ENCODE assay signal across 18 cellular contexts in genomic region chr22:23283591-23284503, GRCh38.
DNase-seq lines count a peak whose midpoint lies in the region; ATAC-seq and TF ChIP-seq lines count a peak whose summit lies in the region.
"Had no signal": no experiment of that assay in that cellular context is flagged by ENCODE, and none has a peak within 500 bp of the region (broad histone marks: within the 10 kb centered on the region; RNA-seq: fewer than 3 reads in every experiment).

No MANE protein-coding gene starts in this region.

- H3K9me3 ChIP-seq in adipocyte (ENCODE audit: control insufficient read depth, low read length), result no peaks in the 10 kb centered on the region
- H3K9me3 ChIP-seq in muscle layer of colon (ENCODE audit: low read length), result no peaks in the 10 kb centered on the region
- no peaks in the 10 kb centered on the region for H3K9me3 ChIP-seq in tibial artery
- H3K9me3 ChIP-seq: MG63 had no signal

- H3K27ac ChIP-seq in dorsolateral prefrontal cortex, result peak overlapping the region in 40 of 59 donors; percentile 7 to 84 (median 69)
- peak overlapping the region; percentile 50 for H3K27ac ChIP-seq in muscle layer of colon (ENCODE audit: low read depth, low read length)
- H3K27ac ChIP-seq in tibial artery, result peak overlapping the region; percentile 88 to 91
- H3K27ac ChIP-seq: WERI-Rb-1 had no signal

- H3K9ac ChIP-seq in adipocyte (ENCODE audit: low read length) (no peak overlapping the region), muscle layer of colon (ENCODE audit: low read length) (no peak overlapping the region)

- H3K4me1 ChIP-seq in adipocyte (ENCODE audit: control insufficient read depth, insufficient read depth, low read length), result peaks cover 26% of the 10 kb centered on the region
- peaks cover 43% of the 10 kb centered on the region for H3K4me1 ChIP-seq in muscle layer of colon (ENCODE audit: insufficient read depth, low read length)
- peaks cover 3 to 52% (median 40%) of the 10 kb centered on the region in 4 donors for H3K4me1 ChIP-seq in tibial artery

- H3K4me3 ChIP-seq in adipocyte (ENCODE audit: low read length) (no peak overlapping the region), dorsolateral prefrontal cortex (no peak overlapping the region), muscle layer of colon (ENCODE audit: low read depth in 1 of 2, low read length in 2 of 2) (no peak overlapping the region), tibial artery (no peak overlapping the region)
- H3K4me3 ChIP-seq: GM23338, MG63 had no signal

- H3K27me3 ChIP-seq in adipocyte (replicated peaks; ENCODE audit: control insufficient read depth, insufficient read depth, low read length) (no peaks in the 10 kb centered on the region), dorsolateral prefrontal cortex (no peaks in the 10 kb centered on the region), muscle layer of colon (ENCODE audit: control insufficient read depth in 1 of 2, insufficient read depth in 2 of 2, low read length in 2 of 2) (no peaks in the 10 kb centered on the region), tibial artery (no peaks in the 10 kb centered on the region)
- H3K27me3 ChIP-seq: MG63 had no signal

- H3K36me3 ChIP-seq in adipocyte (ENCODE audit: control insufficient read depth, insufficient read depth, low read length, severe bottlenecking) (peaks cover 41% of the 10 kb centered on the region), muscle layer of colon (ENCODE audit: insufficient read depth, low read length) (peaks cover 36% of the 10 kb centered on the region), tibial artery (peaks cover 6 to 70% (median 68%) of the 10 kb centered on the region in 3 donors)

- ATAC-seq in HG03097 (IDR thresholded peaks at IDR 0.05; ENCODE audit: low FRiP score, unreplicated experiment), result no peak
- ATAC-seq: esophagus mucosa, GM23338 had no signal

- intact Hi-C loops in dorsolateral prefrontal cortex (cut with DNase I) (loop anchor here (5.0 kb wide), 2 partner anchors 217 to 327 kb away; no protein-coding TSS in a partner anchor), tibial artery (cut with DNase I; ENCODE audit: low total_unique reads) (no loop called here)

- TF ChIP-seq CTCF in dorsolateral prefrontal cortex (IDR thresholded peaks at IDR 0.05 in 54 of 56, conservative IDR thresholded peaks at IDR 0.05 in 2 of 56; ENCODE audit: low read depth in 1 of 56, partially characterized antibody in 56 of 56) (no peak), tibial artery (IDR thresholded peaks at IDR 0.05) (no peak)

- DNase-seq in adipocyte (ENCODE audit: low read depth), result peak; percentile 4
- DNase-seq in dorsolateral prefrontal cortex, result no peak
- no peak for DNase-seq in tibial artery
- no peak for DNase-seq in stimulated activated CD4-positive, alpha-beta T cell treated with anti-CD3 and anti-CD28 coated beads, Interleukin-1b, Interleukin-23, amount 100 ng/mL, for 48 hours
- DNase-seq in middle frontal gyrus (ENCODE audit: extremely low spot score, low spot score), result no peak
- DNase-seq: activated CD4-positive, alpha-beta memory T cell treated with anti-CD3 and anti-CD28 coated beads for 36 hours; activated naive CD8-positive, alpha-beta T cell treated with anti-CD3 and anti-CD28 coated beads for 36 hours; activated T-cell treated with anti-CD3 and anti-CD28 coated beads, Interleukin-2, amount 50 U/mL, for 24 hours; glutamatergic neuron; MG63; NCI-H187 treated with DMSO at 0.1 percent for 48 hours; NCI-H446 treated with DMSO at 0.1 percent for 48 hours; SHP77; WERI-Rb-1 had no signal
